8 cellular contexts compared by ENCODE assay signal in genomic region chr7:141785711-141786552, GRCh38. TPM values are rescaled to one million over a fixed set of nuclear protein-coding genes. Genes with fewer than 3 reads are reported as not detected.
DNase-seq lines count a peak whose midpoint lies in the region; ATAC-seq and TF ChIP-seq lines count a peak whose summit lies in the region.

No MANE protein-coding gene starts in this region.

- no peaks in the 10 kb centered on the region for H3K9me3 ChIP-seq in colonic mucosa
- H3K9me3 ChIP-seq in lung (ENCODE audit: control insufficient read depth in 2 of 2, insufficient read depth in 1 of 2, low read length in 1 of 2), result no peaks in the 10 kb centered on the region
- no peaks in the 10 kb centered on the region for H3K9me3 ChIP-seq in vagina

- ATAC-seq in GM21619 (IDR thresholded peaks at IDR 0.05; ENCODE audit: unreplicated experiment), result peak; percentile 78
- peak; percentile 34 for ATAC-seq in lung (ENCODE audit: insufficient read depth, low FRiP score)

- no peak overlapping the region for H3K9ac ChIP-seq in colonic mucosa (ENCODE audit: low read depth in 2 of 2, low read length in 2 of 2)

- H3K4me3 ChIP-seq in colonic mucosa, result no peak overlapping the region
- no peak overlapping the region for H3K4me3 ChIP-seq in lung
- no peak overlapping the region for H3K4me3 ChIP-seq in vagina

- H3K36me3 ChIP-seq in colonic mucosa (no peaks in the 10 kb centered on the region), lung (ENCODE audit: control insufficient read depth in 2 of 2, insufficient read depth in 2 of 2, low read length in 2 of 2) (peaks cover 0 to 6% of the 10 kb centered on the region in 2 donors), vagina (no peaks in the 10 kb centered on the region)

- TF ChIP-seq CTCF in colonic mucosa (IDR thresholded peaks at IDR 0.05), result peak; percentile 56
- peak; percentile 42 for TF ChIP-seq CTCF in lung (IDR thresholded peaks at IDR 0.05; ENCODE audit: control extremely low read depth, extremely low read depth)
- TF ChIP-seq CTCF in vagina (IDR thresholded peaks at IDR 0.05), result peak in 2 of 3 experiments; percentile 6 to 25

- WGBS in lung, 2 donors, result 59 to 67% methylated on average over 13 of the region's 13 CpGs

- H3K4me1 ChIP-seq in colonic mucosa, result no peaks in the 10 kb centered on the region
- H3K4me1 ChIP-seq in lung (ENCODE audit: control insufficient read depth in 2 of 2, insufficient read depth in 2 of 2, low read length in 2 of 2), result peaks cover 0 to 3% of the 10 kb centered on the region in 2 donors
- H3K4me1 ChIP-seq in vagina, result no peaks in the 10 kb centered on the region

- no peak overlapping the region for H3K27ac ChIP-seq in colonic mucosa
- H3K27ac ChIP-seq in lung (ENCODE audit: low read depth in 1 of 2, low read length in 1 of 2), result no peak overlapping the region
- no peak overlapping the region for H3K27ac ChIP-seq in vagina

- peak; percentile 7 for DNase-seq in activated T-cell treated with anti-CD3 and anti-CD28 coated beads for 24 hours (ENCODE audit: low read depth)
- no peak for DNase-seq in activated T-cell treated with anti-CD3 and anti-CD28 coated beads for 4 hours
- DNase-seq in LoVo (ENCODE audit: low spot score), result peak; percentile 71
- DNase-seq in RPMI8226, result peak; percentile 71
- no peak for DNase-seq in colonic mucosa
- DNase-seq in lung (ENCODE audit: low spot score), result no peak
- DNase-seq in vagina (ENCODE audit: extremely low spot score in 2 of 2), result no peak

- H3K27me3 ChIP-seq in colonic mucosa, result no peaks in the 10 kb centered on the region
- H3K27me3 ChIP-seq in lung (ENCODE audit: control insufficient read depth, insufficient read depth), result no peaks in the 10 kb centered on the region
- H3K27me3 ChIP-seq in vagina, result no peaks in the 10 kb centered on the region

- intact Hi-C loops in colonic mucosa (cut with DNase I), result no loop called here
- intact Hi-C loops in vagina (cut with DNase I), result no loop called here

- no peak for TF ChIP-seq POLR2A in vagina (IDR thresholded peaks at IDR 0.05)

RNA-seq across cellular contexts. Expression of gene TAS2R5, which starts 4.1 kb away (rescaled TPM):
- total RNA-seq in colonic mucosa, result 1 to 10 TPM in 1 of 2 donors, under 1 TPM in 1; 0.98 to 1.2 TPM
- total RNA-seq in lung, result 1 to 10 TPM; 1.2 to 6.8 TPM
- under 1 TPM; 0.41 to 0.55 TPM for polyA plus RNA-seq in lung
- 6.1 TPM for total RNA-seq in vagina

RNA-seq across cellular contexts. Expression of gene TAS2R4, which starts 9.5 kb away (rescaled TPM):
- total RNA-seq in colonic mucosa, result under 1 TPM; 0.62 to 0.66 TPM
- total RNA-seq in lung, result 1 to 10 TPM; 1.4 to 9.3 TPM
- polyA plus RNA-seq in lung, result under 1 TPM; 0.06 to 0.35 TPM
- total RNA-seq in vagina, result 1.5 TPM

RNA-seq across cellular contexts. Expression of gene TAS2R3, which starts 22.0 kb away (rescaled TPM):
- total RNA-seq in colonic mucosa, result under 1 TPM; 0.58 to 0.94 TPM
- total RNA-seq in lung, result 10 to 100 TPM in 1 of 2 donors, 1 to 10 TPM in 1; 2.2 to 13.0 TPM
- not detected for polyA plus RNA-seq in lung
- total RNA-seq in vagina, result 1.5 TPM

RNA-seq across cellular contexts. Expression of gene SSBP1, which starts 47.8 kb away (rescaled TPM):
- total RNA-seq in colonic mucosa (100 to 1,000 TPM in 1 of 2 donors, 10 to 100 TPM in 1; 76.7 to 130 TPM), lung (100 to 1,000 TPM in 1 of 2 donors, 10 to 100 TPM in 1; 96.8 to 109 TPM), vagina (74.4 TPM)
- polyA plus RNA-seq in lung, result 100 to 1,000 TPM; 162 to 263 TPM

RNA-seq across cellular contexts. Expression of gene PRSS37, which starts 55.4 kb away (rescaled TPM):
- total RNA-seq in colonic mucosa (not detected), lung (not detected), vagina (not detected)
- polyA plus RNA-seq in lung, result not detected

Comparison
In these comparisons a context has a peak if more than half of its experiments do, and no peak if none do; other contexts are left out.
1. DNase-seq: peak in activated T-cell treated with anti-CD3 and anti-CD28 coated beads for 24 hours (single experiment), LoVo (single experiment) and RPMI8226 (single experiment); none in activated T-cell treated with anti-CD3 and anti-CD28 coated beads for 4 hours (single experiment), colonic mucosa (single experiment), lung (single experiment) and vagina (0 of 2).
2. Peak in every context shown above with its lines, with median percentiles within 50 percentile points of each other: CTCF ChIP-seq.